Comparison of ENCODE assay signal across 22 cellular contexts in genomic region chr3:50136714-50137405, GRCh38. TPM values are rescaled to one million over a fixed set of nuclear protein-coding genes. Genes with fewer than 3 reads are reported as not detected.
DNase-seq lines count a peak whose midpoint lies in the region; ATAC-seq and TF ChIP-seq lines count a peak whose summit lies in the region.
"Had no signal": no experiment of that assay in that cellular context is flagged by ENCODE, and none has a peak within 500 bp of the region (broad histone marks: within the 10 kb centered on the region; RNA-seq: fewer than 3 reads in every experiment).

No MANE protein-coding gene starts in this region.

- H3K9me3 ChIP-seq in IMR-90 (ENCODE audit: control insufficient read depth, insufficient read depth, low read length), result no peaks in the 10 kb centered on the region
- no peaks in the 10 kb centered on the region for H3K9me3 ChIP-seq in esophagus squamous epithelium
- H3K9me3 ChIP-seq in colonic mucosa, result no peaks in the 10 kb centered on the region
- H3K9me3 ChIP-seq: breast epithelium, ovary, thoracic aorta had no signal

- H4K5ac ChIP-seq in IMR-90 (ENCODE audit: low read depth, low read length), result no peak overlapping the region

- H3K36me3 Mint-ChIP-seq in WTC11, result no peaks in the 10 kb centered on the region

- TF ChIP-seq RAD21 in IMR-90 (IDR thresholded peaks at IDR 0.05; ENCODE audit: low read length), result no peak

- no peaks in the 10 kb centered on the region for H3K79me1 ChIP-seq in IMR-90 (ENCODE audit: low read depth in 1 of 2, low read length in 2 of 2)

- H3K23ac ChIP-seq in IMR-90 (ENCODE audit: low read depth, low read length), result no peak overlapping the region

- no peaks in the 10 kb centered on the region for H4K20me1 ChIP-seq in IMR-90 (ENCODE audit: insufficient read depth, low read length)

- no peak overlapping the region for H2BK20ac ChIP-seq in IMR-90 (ENCODE audit: low read depth, low read length)

- peaks cover 11% of the 10 kb centered on the region; the same call in 1 of the 2 replicates for H3K9me1 ChIP-seq in IMR-90 (ENCODE audit: insufficient read depth, low read length)

- H3K4me1 Mint-ChIP-seq in WTC11, result peaks cover 49% of the 10 kb centered on the region

- no peak overlapping the region for H2BK5ac ChIP-seq in IMR-90 (ENCODE audit: low read depth, low read length, poor library complexity, severe bottlenecking)

- no peak overlapping the region for H4K8ac ChIP-seq in IMR-90 (ENCODE audit: low read depth in 2 of 2, low read length in 2 of 2)

- ATAC-seq in IMR-90 (ENCODE audit: low read depth) (peak; percentile 28; the same call in 1 of the 2 replicates), WTC11 (no peak), omental fat pad (ENCODE audit: low FRiP score) (no peak)
- ATAC-seq: GM12878, left colon had no signal

- no peak overlapping the region for H3K9ac ChIP-seq in IMR-90 (ENCODE audit: low read depth, low read length)
- no peak overlapping the region for H3K9ac ChIP-seq in colonic mucosa (ENCODE audit: low read depth in 2 of 2, low read length in 2 of 2)

- TF ChIP-seq CTCF in IMR-90 (conservative IDR thresholded peaks at IDR 0.05; ENCODE audit: low read depth, low read length) (no peak), WTC11 (IDR thresholded peaks at IDR 0.05) (no peak), omental fat pad (IDR thresholded peaks at IDR 0.05) (no peak), esophagus squamous epithelium (IDR thresholded peaks at IDR 0.05) (no peak), colonic mucosa (IDR thresholded peaks at IDR 0.05) (no peak)

- H3K27ac ChIP-seq in IMR-90 (ENCODE audit: insufficient read depth, low read length) (no peak overlapping the region), esophagus squamous epithelium (no peak overlapping the region), colonic mucosa (no peak overlapping the region)
- H3K27ac ChIP-seq: ovary, PC-9, thoracic aorta had no signal

- WGBS in IMR-90 (ENCODE audit: extremely low coverage in 2 of 2, insufficient read length in 1 of 2), 2 experiments, result 0% methylated on average over 2 of the region's 6 CpGs; no CpG with 5 or more reads in 1 of the 2 experiments
- WGBS in esophagus squamous epithelium, 2 donors, result 88% methylated on average over 3 of the region's 6 CpGs; no CpG with 5 or more reads in 1 of the 2 donors

- BruUV-seq in IMR-90 (replicated peaks; lab: Mats Ljungman, UMichigan), result no TSS peak

- no peak overlapping the region for H3K4ac ChIP-seq in IMR-90 (ENCODE audit: low read depth, low read length)

- H3K56ac ChIP-seq in IMR-90 (ENCODE audit: extremely low read depth, insufficient read depth, low read length), result no peak overlapping the region

- DNase-seq in ACHN, result peak; percentile 42
- no peak for DNase-seq in IMR-90
- no peak for DNase-seq in WTC11 (ENCODE audit: low spot score)
- peak; percentile 77 for DNase-seq in kidney tubule cell (ENCODE audit: low spot score)
- no peak for DNase-seq in omental fat pad (ENCODE audit: low spot score)
- DNase-seq in esophagus squamous epithelium (lab: John Stamatoyannopoulos, UW), result no peak
- no peak for DNase-seq in activated CD8-positive, alpha-beta memory T cell treated with anti-CD3 and anti-CD28 coated beads for 24 hours
- no peak for DNase-seq in colonic mucosa
- DNase-seq: activated CD4-positive, alpha-beta T cell treated with anti-CD3 and anti-CD28 coated beads, Interleukin-2, amount 50 U/mL, for 48 hours; activated naive CD4-positive, alpha-beta T cell treated with anti-CD3 and anti-CD28 coated beads, Interleukin-2, amount 50 U/mL, for 16 hours; activated T-cell treated with anti-CD3 and anti-CD28 coated beads, Interleukin-2, amount 50 U/mL, for 1 hour; Calu3; GDM1; left colon; NCI-H187 treated with DMSO at 0.1 percent for 48 hours; NCI-H524 treated with DMSO at 0.1 percent for 48 hours; ovary; PC-9 had no signal

- POLR2A ChIA-PET in IMR-90 (lab: Charles Lee; ENCODE audit: unreplicated experiment) (no interaction called here), WTC11 (lab: Charles Lee) (no interaction called here)

- H3K14ac ChIP-seq in IMR-90 (replicated peaks; ENCODE audit: low read depth, low read length), result no peak overlapping the region

- H3K27ac Mint-ChIP-seq in WTC11, result no peak overlapping the region

- H2AFZ ChIP-seq in IMR-90 (replicated peaks; ENCODE audit: low read length, poor library complexity), result no peak overlapping the region
- H2AFZ ChIP-seq: PC-9 had no signal

- no peaks in the 10 kb centered on the region for H3K9me3 Mint-ChIP-seq in WTC11

- intact Hi-C loops in IMR-90 (cut with micrococcal nuclease) (no loop called here), esophagus squamous epithelium (cut with DNase I) (no loop called here), colonic mucosa (cut with DNase I) (no loop called here)

- H4K91ac ChIP-seq in IMR-90 (ENCODE audit: insufficient read depth, low read depth, low read length), result no peak overlapping the region

- dilution Hi-C loops in IMR-90 (cut with HindIII; ENCODE audit: low sequenced_read_pairs, unreplicated experiment), result no loop called here

- H3K4me1 ChIP-seq in IMR-90 (ENCODE audit: control insufficient read depth, insufficient read depth, low read length) (peaks cover 11% of the 10 kb centered on the region), esophagus squamous epithelium (peaks cover 14 to 68% (median 26%) of the 10 kb centered on the region in 3 donors), colonic mucosa (no peaks in the 10 kb centered on the region)

- H3K27me3 Mint-ChIP-seq in WTC11 (ENCODE audit: low read depth), result no peaks in the 10 kb centered on the region; the same call in 1 of the 2 replicates

- peak overlapping the region; percentile 33 for H2AK9ac ChIP-seq in IMR-90 (replicated peaks; ENCODE audit: low read depth, low read length, poor library complexity)

- in situ Hi-C loops in ACHN (cut with HindIII; ENCODE audit: low pct_ligation_motif_present, low pct_unique_long_range_greater_than_20kb, low sequenced_read_pairs), result no loop called here
- in situ Hi-C loops in IMR-90 (cut with MboI; ENCODE audit: low sequenced_read_pairs), result no loop called here

- no peak overlapping the region for H2BK120ac ChIP-seq in IMR-90 (ENCODE audit: low read depth, low read length)

- TF ChIP-seq POLR2A in IMR-90 (IDR thresholded peaks at IDR 0.05; ENCODE audit: low read depth, low read length) (no peak), esophagus squamous epithelium (IDR thresholded peaks at IDR 0.05) (no peak)

- no peak overlapping the region for H3K18ac ChIP-seq in IMR-90 (ENCODE audit: low read depth, low read length)

- H2BK15ac ChIP-seq in IMR-90 (ENCODE audit: low read depth, low read length), result no peak overlapping the region

- H3K36me3 ChIP-seq in IMR-90 (ENCODE audit: control insufficient read depth, insufficient read depth, low read length) (no peaks in the 10 kb centered on the region), esophagus squamous epithelium (no peaks in the 10 kb centered on the region), colonic mucosa (no peaks in the 10 kb centered on the region)
- H3K36me3 ChIP-seq: breast epithelium, ovary, thoracic aorta had no signal

- H3K27me3 ChIP-seq in IMR-90 (ENCODE audit: control insufficient read depth, insufficient read depth, low read length), result peaks cover 11% of the 10 kb centered on the region; the same call in 1 of the 2 replicates
- H3K27me3 ChIP-seq in esophagus squamous epithelium, result peaks cover 0 to 5% (median 0%) of the 10 kb centered on the region in 4 donors
- H3K27me3 ChIP-seq in colonic mucosa, result no peaks in the 10 kb centered on the region
- H3K27me3 ChIP-seq: breast epithelium, ovary had no signal

- H2AK5ac ChIP-seq in IMR-90 (ENCODE audit: low read depth, low read length), result no peak overlapping the region

- no peak overlapping the region for H3K4me3 Mint-ChIP-seq in WTC11

- H3K4me3 ChIP-seq in IMR-90 (ENCODE audit: insufficient read depth, low read depth, low read length) (no peak overlapping the region), esophagus squamous epithelium (no peak overlapping the region), colonic mucosa (no peak overlapping the region)
- H3K4me3 ChIP-seq: breast epithelium, GM12878, ovary, PC-9, thoracic aorta had no signal

- CTCF ChIA-PET in IMR-90 (lab: Yijun Ruan, JAX), result no interaction called here
- CTCF ChIA-PET in WTC11 (lab: Charles Lee), result interaction anchor here (0.6 to 7.2 kb wide), 10 partner anchors 9 to 138 kb away, joined by 3 to 32 read pairs (median 6); no protein-coding TSS in a partner anchor

- H3K4me2 ChIP-seq in IMR-90 (ENCODE audit: low read depth, low read length), result no peak overlapping the region
- H3K4me2 ChIP-seq: PC-9 had no signal

TF ChIP-seq in IMR-90, 13 proteins besides CTCF, POLR2A, EP300 and RAD21:
- TF ChIP-seq SMC3 (IDR thresholded peaks at IDR 0.05; ENCODE audit: low read depth, low read length) (no peak), RFX5 (IDR thresholded peaks at IDR 0.05; ENCODE audit: low read depth, low read length) (no peak), NFE2L2 (IDR thresholded peaks at IDR 0.05; ENCODE audit: low read depth, low read length) (no peak)

TF ChIP-seq in WTC11, 78 proteins besides CTCF, POLR2A, EP300 and RAD21 (continues in another document):
- TF ChIP-seq CBFB (CRISPR knock-in tag; IDR thresholded peaks at IDR 0.05; ENCODE audit: low read depth) (0 out of 2 replicates have a peak, but pooled peaks have one; percentile 35), SOX15 (CRISPR knock-in tag; IDR thresholded peaks at IDR 0.05) (no peak), NR1H2 (CRISPR knock-in tag; IDR thresholded peaks at IDR 0.05) (no peak)

RNA-seq across cellular contexts. Expression of gene SEMA3F, which starts 18.3 kb away (rescaled TPM):
- total RNA-seq in IMR-90 (2012; rRNA removed) (7.3 and 9.2 TPM in 2 replicates), WTC11 (2021) (49.0 to 52.0 TPM (median 52.0 TPM) in 3 replicates), omental fat pad (10 to 100 TPM; 18.3 to 46.2 (median 33.8) TPM), esophagus squamous epithelium (100 to 1,000 TPM in 3 of 4 donors, 10 to 100 TPM in 1; 56.8 to 146 (median 109) TPM), colonic mucosa (10 to 100 TPM; 14.7 to 24.0 TPM)
- 23.3 and 26.7 TPM in 2 replicates for polyA plus RNA-seq in IMR-90 (2012; rRNA removed)
- polyA plus RNA-seq in IMR-90 (2012; cell fraction: cytosol; rRNA removed), result 18.0 and 30.3 TPM in 2 replicates
- 18.6 and 46.8 TPM in 2 replicates for polyA plus RNA-seq in IMR-90 (2012; cell fraction: nucleus; rRNA removed; ENCODE audit: low replicate concordance)

RNA-seq across cellular contexts. Expression of gene RBM5, which starts 48.1 kb away (rescaled TPM):
- total RNA-seq in IMR-90 (2012; rRNA removed), result 121 and 122 TPM in 2 replicates
- polyA plus RNA-seq in IMR-90 (2012; rRNA removed), result 143 and 155 TPM in 2 replicates
- 28.3 and 37.6 TPM in 2 replicates for polyA plus RNA-seq in IMR-90 (2012; cell fraction: cytosol; rRNA removed)
- polyA plus RNA-seq in IMR-90 (2012; cell fraction: nucleus; rRNA removed; ENCODE audit: low replicate concordance), result 374 and 1,169 TPM in 2 replicates
- 88.0 to 92.3 TPM (median 92.1 TPM) in 3 replicates for total RNA-seq in WTC11 (2021)
- 100 to 1,000 TPM; 143 to 308 (median 190) TPM for total RNA-seq in omental fat pad
- 100 to 1,000 TPM in 2 of 4 donors, 10 to 100 TPM in 2; 60.1 to 197 (median 107) TPM for total RNA-seq in esophagus squamous epithelium
- 100 to 1,000 TPM; 104 to 114 TPM for total RNA-seq in colonic mucosa

RNA-seq across cellular contexts. Expression of gene GNAT1, which starts 54.5 kb away (rescaled TPM):
- total RNA-seq in IMR-90 (2012; rRNA removed) (not detected in 2 replicates), WTC11 (2021) (0.13 to 0.39 TPM (median 0.14 TPM) in 3 replicates), omental fat pad (1 to 10 TPM in 1 of 4 donors, not detected in 3; 1.3 TPM), esophagus squamous epithelium (not detected), colonic mucosa (not detected)
- polyA plus RNA-seq in IMR-90 (2012; rRNA removed), result 0.04 TPM in 1 of 2 replicates, not detected in the other
- not detected in 2 replicates for polyA plus RNA-seq in IMR-90 (2012; cell fraction: cytosol; rRNA removed)
- 0.08 and 0.13 TPM in 2 replicates for polyA plus RNA-seq in IMR-90 (2012; cell fraction: nucleus; rRNA removed; ENCODE audit: low replicate concordance)
- total RNA-seq: breast epithelium, Calu3, GM12878, left colon, mucosa of gallbladder, ovary, PC-9 had no signal
- polyA plus RNA-seq: GM12878, ovary had no signal

Comparison
In these comparisons a context has a peak if more than half of its experiments do, and no peak if none do; other contexts are left out.
1. DNase-seq: peak in ACHN (single experiment) and kidney tubule cell (single experiment); none in IMR-90 (single experiment), WTC11 (single experiment), omental fat pad (single experiment), esophagus squamous epithelium (single experiment), activated CD8-positive, alpha-beta memory T cell treated with anti-CD3 and anti-CD28 coated beads for 24 hours (single experiment) and colonic mucosa (single experiment).